In genomic region chr5:171906703-171907590, GRCh38 we compare ENCODE assay signal across 14 cellular contexts.
DNase-seq lines count a peak whose midpoint lies in the region; ATAC-seq, FAIRE-seq and TF ChIP-seq lines count a peak whose summit lies in the region.
"Had no signal": no experiment of that assay in that cellular context is flagged by ENCODE, and none has a peak within 500 bp of the region (broad histone marks: within the 10 kb centered on the region; RNA-seq: fewer than 3 reads in every experiment).

No MANE protein-coding gene starts in this region.

- peaks cover 7% of the 10 kb centered on the region for H3K36me3 Mint-ChIP-seq in activated naive CD4-positive, alpha-beta T cell treated with anti-CD3 and anti-CD28 coated beads for 36 hours (ENCODE audit: low read depth)
- H3K36me3 Mint-ChIP-seq in neural crest cell (ENCODE audit: low read depth): peaks cover 2% of the 10 kb centered on the region

- intact Hi-C loops in activated naive CD4-positive, alpha-beta T cell treated with anti-CD3 and anti-CD28 coated beads for 36 hours (cut with micrococcal nuclease): loop anchor here (1.0 to 5.0 kb wide), 20 partner anchors 50 to 1334 kb away; partner anchors contain the start of genes NPM1 and STK10
- intact Hi-C loops in uterus (cut with DNase I; ENCODE audit: low total_unique reads): no loop called here

- no peaks in the 10 kb centered on the region for H3K9me3 Mint-ChIP-seq in activated naive CD4-positive, alpha-beta T cell treated with anti-CD3 and anti-CD28 coated beads for 36 hours
- no peaks in the 10 kb centered on the region for H3K9me3 Mint-ChIP-seq in neural crest cell
- H3K9me3 Mint-ChIP-seq: naive thymus-derived CD8-positive, alpha-beta T cell had no signal

- no peak overlapping the region for H3K4me3 ChIP-seq in uterus
- H3K4me3 ChIP-seq: lung, suprapubic skin had no signal

- no peaks in the 10 kb centered on the region for H3K4me1 ChIP-seq in uterus
- H3K4me1 ChIP-seq: suprapubic skin had no signal

- ATAC-seq in GM18909 (IDR thresholded peaks at IDR 0.05; ENCODE audit: poor library complexity, unreplicated experiment) (peak; percentile 50), HG03095 (IDR thresholded peaks at IDR 0.05; ENCODE audit: unreplicated experiment) (peak; percentile 42), GM19328 (IDR thresholded peaks at IDR 0.05; ENCODE audit: unreplicated experiment) (no peak)

- peaks cover 57% of the 10 kb centered on the region for H3K4me1 Mint-ChIP-seq in activated naive CD4-positive, alpha-beta T cell treated with anti-CD3 and anti-CD28 coated beads for 36 hours (ENCODE audit: low read depth)
- peaks cover 11% of the 10 kb centered on the region for H3K4me1 Mint-ChIP-seq in neural crest cell

- H3K4me3 Mint-ChIP-seq in activated naive CD4-positive, alpha-beta T cell treated with anti-CD3 and anti-CD28 coated beads for 36 hours: peak overlapping the region; percentile 40
- no peak overlapping the region for H3K4me3 Mint-ChIP-seq in neural crest cell
- H3K4me3 Mint-ChIP-seq: T-helper 17 cell had no signal

- H3K27me3 Mint-ChIP-seq in activated naive CD4-positive, alpha-beta T cell treated with anti-CD3 and anti-CD28 coated beads for 36 hours (ENCODE audit: low read depth): no peaks in the 10 kb centered on the region
- no peaks in the 10 kb centered on the region for H3K27me3 Mint-ChIP-seq in neural crest cell (ENCODE audit: low read depth)
- H3K27me3 Mint-ChIP-seq: naive thymus-derived CD8-positive, alpha-beta T cell; T-helper 17 cell had no signal

- DNase-seq in activated naive CD4-positive, alpha-beta T cell treated with anti-CD3 and anti-CD28 coated beads for 36 hours: no peak
- DNase-seq in activated naive CD4-positive, alpha-beta T cell treated with Interleukin-2 at 50 U/mL for 16 hours: no peak
- DNase-seq in neural crest cell (ENCODE audit: low read depth, low spot score): no peak
- DNase-seq in uterus: no peak
- no peak for DNase-seq in H54 (ENCODE audit: insufficient read length, low spot score)
- DNase-seq: activated effector memory CD4-positive, alpha-beta T cell treated with Interleukin-2 at 50 U/mL for 16 hours; cortex of kidney had no signal

- FAIRE-seq in H54 (lab: Jason Lieb, UNC): no peak

- TF ChIP-seq POLR2A in uterus (IDR thresholded peaks at IDR 0.05): no peak
- TF ChIP-seq POLR2A in H54 (IDR thresholded peaks at IDR 0.05; ENCODE audit: low read depth, low read length): no peak

- H3K36me3 ChIP-seq in uterus: no peaks in the 10 kb centered on the region

- no peak overlapping the region for H3K27ac ChIP-seq in uterus
- H3K27ac ChIP-seq: suprapubic skin had no signal

- peak overlapping the region; percentile 90 for H3K27ac Mint-ChIP-seq in activated naive CD4-positive, alpha-beta T cell treated with anti-CD3 and anti-CD28 coated beads for 36 hours
- H3K27ac Mint-ChIP-seq in neural crest cell (ENCODE audit: unreplicated experiment): peak overlapping the region; percentile 45

- CTCF ChIA-PET in activated naive CD4-positive, alpha-beta T cell treated with anti-CD3 and anti-CD28 coated beads for 36 hours (lab: Charles Lee): interaction anchor here (0.6 to 2.3 kb wide), 17 partner anchors 14 to 488 kb away, joined by 3 to 8 read pairs (median 3); partner anchors contain the start of gene FGF18

- H3K27me3 ChIP-seq in uterus: no peaks in the 10 kb centered on the region
- H3K27me3 ChIP-seq: suprapubic skin had no signal

- TF ChIP-seq CTCF in neural crest cell (conservative IDR thresholded peaks at IDR 0.05) (no peak), uterus (IDR thresholded peaks at IDR 0.05) (no peak)

- H3K9me3 ChIP-seq in uterus: no peaks in the 10 kb centered on the region
- H3K9me3 ChIP-seq: suprapubic skin had no signal
